Comparison of ENCODE assay signal across 7 cellular contexts in genomic region chr14:22761734-22762133, GRCh38.
"Had no signal": no experiment of that assay in that cellular context is flagged by ENCODE, and none has a peak within 500 bp of the region (broad histone marks: within the 10 kb centered on the region; RNA-seq: fewer than 3 reads in every experiment).

No MANE protein-coding gene starts in this region.

- DNase-seq: IMR-90, KBM-7, KG1 had no signal

- FAIRE-seq: HTR-8/SVneo had no signal

- H3K27me3 Mint-ChIP-seq: IgD-negative memory B cell had no signal

- H3K9ac ChIP-seq: KMS-11 had no signal

- H3K9me3 Mint-ChIP-seq: IgD-negative memory B cell had no signal

- H3K4me2 ChIP-seq: KMS-11 had no signal

- H3K4me3 Mint-ChIP-seq: IgD-negative memory B cell had no signal

- H3K27ac ChIP-seq: HL-60, KMS-11 had no signal
